1 cellular context compared by ENCODE assay signal in genomic region chr3:127489357-127489756, GRCh38.
TF ChIP-seq lines count a peak whose summit lies in the region.

No MANE protein-coding gene starts in this region.

TF ChIP-seq in H1, 55 proteins besides CTCF, POLR2A, EP300 and RAD21 (continued from another document):
- TF ChIP-seq E2F6 (IDR thresholded peaks at IDR 0.05) (no peak), CBX5 (IDR thresholded peaks at IDR 0.05; ENCODE audit: low read depth, low read length) (no peak), CTBP2 (IDR thresholded peaks at IDR 0.05; ENCODE audit: borderline replicate concordance, insufficient read depth, insufficient read length, low read length) (no peak), RNF2 (IDR thresholded peaks at IDR 0.05; ENCODE audit: borderline replicate concordance, low read depth, low read length, missing control alignments, poor library complexity, severe bottlenecking) (no peak), SP4 (IDR thresholded peaks at IDR 0.05; ENCODE audit: low read length) (no peak)
